ENCODE assay signal across 9 cellular contexts in genomic region chr5:76622973-76623596, GRCh38. TPM values are rescaled to one million over a fixed set of nuclear protein-coding genes. Genes with fewer than 3 reads are reported as not detected.
A peak's percentile ranks its signal among the peaks of the same experiment; 100 is the strongest.
DNase-seq lines count a peak whose midpoint lies in the region; ATAC-seq, FAIRE-seq and TF ChIP-seq lines count a peak whose summit lies in the region.
"Had no signal": no experiment of that assay in that cellular context is flagged by ENCODE, and none has a peak within 500 bp of the region (broad histone marks: within the 10 kb centered on the region; RNA-seq: fewer than 3 reads in every experiment).

Gene F2RL2 (minus strand): TSS chr5:76623403. CDS start chr5:76623230, 173 bp downstream.

- peak within 1 kb of the TSS; percentile 7 for H3K27ac Mint-ChIP-seq in mesothelial cell of epicardium
- H3K27ac Mint-ChIP-seq in CD8-positive, alpha-beta T cell = no peak within 1 kb of the TSS

- H3K36me3 ChIP-seq in BJ (ENCODE audit: control insufficient read depth, insufficient read depth, low read length) (no peaks in the 10 kb centered on the region), KOPT-K1 (ENCODE audit: insufficient read depth, low read length) (peaks cover 3% of the 10 kb centered on the region)
- peaks cover 12% of the 10 kb centered on the region for H3K36me3 ChIP-seq in CD8-positive, alpha-beta T cell (ENCODE audit: insufficient read depth, low read length)

- TF ChIP-seq CTCF in BJ (IDR thresholded peaks at IDR 0.05; ENCODE audit: insufficient read depth, low read depth, low read length) = no peak
- no peak for TF ChIP-seq CTCF in mesothelial cell of epicardium (IDR thresholded peaks at IDR 0.05; ENCODE audit: unreplicated experiment)
- TF ChIP-seq CTCF in CD8-positive, alpha-beta T cell (IDR thresholded peaks at IDR 0.05) = no peak

- peak within 1 kb of the TSS; percentile 47 for H3K4me3 ChIP-seq in BJ (ENCODE audit: low read depth, low read length)
- H3K4me3 ChIP-seq in CD8-positive, alpha-beta T cell (ENCODE audit: low read depth, low read length) = no peak within 1 kb of the TSS

- POLR2A ChIA-PET in BJ (lab: Charles Lee) = no interaction called here
- POLR2A ChIA-PET in CD8-positive, alpha-beta T cell (lab: Charles Lee) = no interaction called here

- no peaks in the 10 kb centered on the region for H3K27me3 ChIP-seq in BJ (ENCODE audit: control insufficient read depth, insufficient read depth, low read length)
- H3K27me3 ChIP-seq in CD8-positive, alpha-beta T cell (ENCODE audit: insufficient read depth, low read length) = no peaks in the 10 kb centered on the region

- ATAC-seq in HG02610 (IDR thresholded peaks at IDR 0.05; ENCODE audit: unreplicated experiment) = no peak
- no peak for ATAC-seq in CD8-positive, alpha-beta T cell

- no peak for FAIRE-seq in GM12891 (lab: Jason Lieb, UNC)

- no peak for TF ChIP-seq POLR2A in GM12891 (IDR thresholded peaks at IDR 0.05; ENCODE audit: low read depth, low read length)

- DNase-seq in BJ (ENCODE audit: low read depth) = peak; percentile 35
- peak; percentile 77 for DNase-seq in dermis blood vessel endothelial cell
- no peak for DNase-seq in mesothelial cell of epicardium (ENCODE audit: low spot score in 2 of 2, unreplicated experiment in 2 of 2)
- DNase-seq in GM12891 (ENCODE audit: insufficient read length, low spot score) = no peak
- DNase-seq in CD8-positive, alpha-beta T cell = no peak
- DNase-seq in DMS114 treated with DMSO at 0.1 percent for 48 hours (lab: John Stamatoyannopoulos, UW; ENCODE audit: unreplicated experiment) = no peak
- DNase-seq: NCI-H2081 treated with DMSO at 0.1 percent for 48 hours had no signal

- H3K27ac ChIP-seq in KOPT-K1 (ENCODE audit: low read depth, low read length, poor library complexity, severe bottlenecking) = peak within 1 kb of the TSS; percentile 87
- H3K27ac ChIP-seq in CD8-positive, alpha-beta T cell (ENCODE audit: low read depth, low read length) = no peak within 1 kb of the TSS

- no peaks in the 10 kb centered on the region for H3K36me3 Mint-ChIP-seq in mesothelial cell of epicardium
- H3K36me3 Mint-ChIP-seq in CD8-positive, alpha-beta T cell = peaks cover 54% of the 10 kb centered on the region

- CTCF ChIA-PET in BJ (lab: Yijun Ruan, JAX) = interaction anchor here (1.4 kb wide), 1 partner anchor 22 kb away, joined by 4 read pairs; no protein-coding TSS in a partner anchor
- CTCF ChIA-PET in CD8-positive, alpha-beta T cell (lab: Charles Lee) = no interaction called here

- no peak within 1 kb of the TSS for H3K4me3 Mint-ChIP-seq in mesothelial cell of epicardium
- H3K4me3 Mint-ChIP-seq in CD8-positive, alpha-beta T cell = no peak within 1 kb of the TSS

- intact Hi-C loops in CD8-positive, alpha-beta T cell (cut with DNase I, micrococcal nuclease) = no loop called here

- peaks cover 21% of the 10 kb centered on the region for H3K4me1 Mint-ChIP-seq in mesothelial cell of epicardium
- peaks cover 21% of the 10 kb centered on the region for H3K4me1 Mint-ChIP-seq in CD8-positive, alpha-beta T cell (ENCODE audit: low read depth)

- no peaks in the 10 kb centered on the region for H3K9me3 ChIP-seq in KOPT-K1 (ENCODE audit: insufficient read depth, low read length, poor library complexity, severe bottlenecking)
- no peaks in the 10 kb centered on the region for H3K9me3 ChIP-seq in CD8-positive, alpha-beta T cell (ENCODE audit: low read length)

- no peaks in the 10 kb centered on the region for H3K27me3 Mint-ChIP-seq in mesothelial cell of epicardium (ENCODE audit: low read depth)
- H3K27me3 Mint-ChIP-seq in CD8-positive, alpha-beta T cell (ENCODE audit: low read depth) = no peaks in the 10 kb centered on the region

- H3K4me1 ChIP-seq in CD8-positive, alpha-beta T cell (ENCODE audit: insufficient read depth, low read length) = peaks cover 12% of the 10 kb centered on the region

- no peaks in the 10 kb centered on the region for H3K9me3 Mint-ChIP-seq in mesothelial cell of epicardium
- H3K9me3 Mint-ChIP-seq in CD8-positive, alpha-beta T cell = no peaks in the 10 kb centered on the region

TF ChIP-seq in GM12891, 5 proteins besides CTCF, POLR2A, EP300 and RAD21:
- TF ChIP-seq TAF1 (IDR thresholded peaks at IDR 0.05; ENCODE audit: low read depth, low read length) (no peak), POU2F2 (IDR thresholded peaks at IDR 0.05; ENCODE audit: low read depth, low read length) (no peak), SPI1 (IDR thresholded peaks at IDR 0.05; ENCODE audit: low read depth, low read length) (no peak), POLR2AphosphoS5 (IDR thresholded peaks at IDR 0.05; ENCODE audit: low read depth, low read length) (no peak), PAX5 (IDR thresholded peaks at IDR 0.05; ENCODE audit: insufficient read depth, low read length, severe bottlenecking) (no peak)
TF ChIP-seq in GM12891: peak in this region for 0.

RNA-seq across cellular contexts. Expression of gene F2RL2, which starts in this region (rescaled TPM):
- polyA plus RNA-seq in BJ (2011; rRNA removed) = 48.8 and 60.8 TPM in 2 replicates
- polyA minus RNA-seq in BJ (2011; rRNA and poly(A)+ RNA removed) = 32.0 and 43.8 TPM in 2 replicates
- total RNA-seq in dermis blood vessel endothelial cell (under 0.01 and 0.14 TPM in 2 replicates), mesothelial cell of epicardium (1.4 to 3.3 TPM (median 2.4 TPM) in 3 replicates)
- not detected for polyA plus RNA-seq in GM12891 (2012; ENCODE audit: low read depth, missing spikeins)
- total RNA-seq in CD8-positive, alpha-beta T cell = not detected

Comparison
In these comparisons a context has a peak if more than half of its experiments do, and no peak if none do; other contexts are left out.
1. Peak in DNase-seq in dermis blood vessel endothelial cell; RNA of the gene not detected or under 1 TPM.